In genomic region chr9:3992924-3993323, GRCh38 we compare ENCODE assay signal across 13 cellular contexts.
DNase-seq lines count a peak whose midpoint lies in the region; ATAC-seq, FAIRE-seq and TF ChIP-seq lines count a peak whose summit lies in the region.
"Had no signal": no experiment of that assay in that cellular context is flagged by ENCODE, and none has a peak within 500 bp of the region (broad histone marks: within the 10 kb centered on the region; RNA-seq: fewer than 3 reads in every experiment).

No MANE protein-coding gene starts in this region.

- DNase-seq in Right ventricle myocardium superior (no peak), right atrium auricular region (ENCODE audit: low spot score) (no peak), brain microvascular endothelial cell (peak; percentile 10), thoracic aorta (ENCODE audit: low spot score) (no peak), WERI-Rb-1 (no peak), esophagus squamous epithelium (lab: John Stamatoyannopoulos, UW) (no peak), nucleus accumbens (lab: John Stamatoyannopoulos, UW) (no peak)
- DNase-seq: effector CD4-positive, alpha-beta T cell; HFFc6; NCI-H1694 treated with DMSO at 0.1 percent for 48 hours; stimulated activated CD4-positive, alpha-beta T cell treated with anti-CD3 and anti-CD28 coated beads, Interleukin-2, amount 100 ng/mL, for 48 hours; stimulated activated naive CD4-positive, alpha-beta T cell had no signal

- WGBS in esophagus squamous epithelium, 2 donors = 35 to 42% methylated on average over 3 of the region's 3 CpGs

- FAIRE-seq in islet of Langerhans (lab: Jason Lieb, UNC) = peak; percentile 65

- ATAC-seq in Right ventricle myocardium superior (ENCODE audit: poor library complexity) (peak; percentile 55), thoracic aorta (ENCODE audit: insufficient number of reproducible peaks, low FRiP score, low read depth) (peak; percentile 69)

- H3K4me3 ChIP-seq in right atrium auricular region (no peak overlapping the region), brain microvascular endothelial cell (ENCODE audit: low read depth, low read length) (no peak overlapping the region), thoracic aorta (no peak overlapping the region), WERI-Rb-1 (ENCODE audit: low read depth, low read length) (no peak overlapping the region), esophagus squamous epithelium (no peak overlapping the region)

- no peaks in the 10 kb centered on the region for H3K4me1 ChIP-seq in right atrium auricular region
- peaks cover 0 to 11% of the 10 kb centered on the region in 2 donors for H3K4me1 ChIP-seq in thoracic aorta (ENCODE audit: control insufficient read depth in 1 of 2, low read depth in 2 of 2)
- peaks cover 0 to 14% (median 0%) of the 10 kb centered on the region in 3 donors for H3K4me1 ChIP-seq in esophagus squamous epithelium

- TF ChIP-seq CTCF in right atrium auricular region (IDR thresholded peaks at IDR 0.05) = no peak
- no peak for TF ChIP-seq CTCF in brain microvascular endothelial cell (IDR thresholded peaks at IDR 0.05; ENCODE audit: low read depth, low read length, missing control alignments)
- no peak for TF ChIP-seq CTCF in thoracic aorta (IDR thresholded peaks at IDR 0.05)
- no peak for TF ChIP-seq CTCF in WERI-Rb-1 (IDR thresholded peaks at IDR 0.05; ENCODE audit: low read depth, low read length)
- no peak for TF ChIP-seq CTCF in esophagus squamous epithelium (IDR thresholded peaks at IDR 0.05)

- in situ Hi-C loops in brain microvascular endothelial cell (cut with HindIII; ENCODE audit: low pct_ligation_motif_present, low sequenced_read_pairs) = no loop called here

- no peak for TF ChIP-seq POLR2A in esophagus squamous epithelium (IDR thresholded peaks at IDR 0.05)

- no peak overlapping the region for H3K27ac ChIP-seq in right atrium auricular region
- H3K27ac ChIP-seq in brain microvascular endothelial cell = no peak overlapping the region
- H3K27ac ChIP-seq in thoracic aorta = peak overlapping the region in 1 of 2 donors; percentile 44
- no peak overlapping the region for H3K27ac ChIP-seq in WERI-Rb-1
- H3K27ac ChIP-seq in esophagus squamous epithelium = no peak overlapping the region

- intact Hi-C loops in Right ventricle myocardium superior (cut with DNase I) (no loop called here), esophagus squamous epithelium (cut with DNase I) (no loop called here)

- H3K27me3 ChIP-seq in right atrium auricular region = no peaks in the 10 kb centered on the region
- H3K27me3 ChIP-seq in brain microvascular endothelial cell (replicated peaks) = no peaks in the 10 kb centered on the region
- no peaks in the 10 kb centered on the region for H3K27me3 ChIP-seq in thoracic aorta (replicated peaks; ENCODE audit: insufficient read depth)
- no peaks in the 10 kb centered on the region for H3K27me3 ChIP-seq in WERI-Rb-1 (ENCODE audit: insufficient read depth, low read depth, severe bottlenecking)
- no peaks in the 10 kb centered on the region for H3K27me3 ChIP-seq in esophagus squamous epithelium

- H3K9me3 ChIP-seq in right atrium auricular region = peaks cover 0 to 13% of the 10 kb centered on the region in 2 donors
- no peaks in the 10 kb centered on the region for H3K9me3 ChIP-seq in thoracic aorta
- H3K9me3 ChIP-seq in WERI-Rb-1 (ENCODE audit: severe bottlenecking) = no peaks in the 10 kb centered on the region
- H3K9me3 ChIP-seq in esophagus squamous epithelium = no peaks in the 10 kb centered on the region

- H3K36me3 ChIP-seq in right atrium auricular region = no peaks in the 10 kb centered on the region
- no peaks in the 10 kb centered on the region for H3K36me3 ChIP-seq in brain microvascular endothelial cell (replicated peaks)
- H3K36me3 ChIP-seq in thoracic aorta = no peaks in the 10 kb centered on the region
- no peaks in the 10 kb centered on the region for H3K36me3 ChIP-seq in WERI-Rb-1
- no peaks in the 10 kb centered on the region for H3K36me3 ChIP-seq in esophagus squamous epithelium
